Comparison of ENCODE assay signal across 1 cellular context in genomic region chr5:34587355-34588241, GRCh38.
TF ChIP-seq lines count a peak whose summit lies in the region.

No MANE protein-coding gene starts in this region.

TF ChIP-seq in GM23338, 12 proteins besides CTCF, POLR2A, EP300 and RAD21 (continued from another document):
- TF ChIP-seq ZNF462 (CRISPR knock-in tag; IDR thresholded peaks at IDR 0.05) (no peak), CREB1 (CRISPR knock-in tag; IDR thresholded peaks at IDR 0.05; ENCODE audit: low read depth) (no peak), POLR2AphosphoS5 (IDR thresholded peaks at IDR 0.05; ENCODE audit: low read depth) (no peak), EZH2 (IDR thresholded peaks at IDR 0.05; ENCODE audit: low read depth, unreplicated experiment) (no peak)
